ENCODE assay signal across 10 cellular contexts in the genomic region with DNA sequence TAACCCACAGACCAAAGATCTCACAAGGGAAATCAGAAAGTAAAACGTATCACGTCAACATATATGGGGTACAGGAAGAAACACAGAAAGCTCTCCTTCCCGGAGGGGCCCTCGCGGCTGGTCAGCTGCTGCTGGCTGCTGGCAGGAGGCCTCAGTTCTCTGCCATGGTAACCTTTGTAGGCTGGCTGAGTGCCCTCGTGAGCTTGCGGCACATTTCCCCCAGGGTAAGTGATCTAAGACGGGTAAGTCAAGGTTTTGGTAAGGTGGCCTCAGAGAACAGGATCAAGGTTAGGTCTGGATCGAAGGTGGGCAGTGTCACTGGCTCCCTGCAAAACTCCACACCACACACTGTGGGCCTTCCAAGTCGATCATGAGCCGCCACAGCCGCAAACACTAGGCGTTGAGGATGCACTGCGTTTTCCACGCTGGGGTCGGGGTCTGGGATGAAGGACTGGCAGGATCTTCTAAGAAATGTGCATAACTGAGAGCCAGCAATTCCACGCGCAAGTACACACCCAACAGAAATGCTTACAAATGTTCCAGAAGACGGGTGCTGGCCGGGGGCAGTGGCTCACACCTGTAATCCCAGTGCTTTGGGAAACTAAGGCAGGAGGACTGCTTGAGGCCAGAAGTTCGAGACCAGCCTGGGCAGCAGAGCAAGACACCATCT. TPM values are rescaled to one million over a fixed set of nuclear protein-coding genes. Genes with fewer than 3 reads are reported as not detected.
A peak's percentile ranks its signal among the peaks of the same experiment; 100 is the strongest.
DNase-seq lines count a peak whose midpoint lies in the region; ATAC-seq and TF ChIP-seq lines count a peak whose summit lies in the region.
"Had no signal": no experiment of that assay in that cellular context is flagged by ENCODE, and none has a peak within 500 bp of the region (broad histone marks: within the 10 kb centered on the region; RNA-seq: fewer than 3 reads in every experiment).

No MANE protein-coding gene starts in this region.

- intact Hi-C loops in Right ventricle myocardium inferior (cut with DNase I) (no loop called here), mucosa of descending colon (cut with DNase I, micrococcal nuclease) (no loop called here), upper lobe of right lung (cut with DNase I) (no loop called here)

- H3K4me1 ChIP-seq in right atrium auricular region = no peaks in the 10 kb centered on the region
- no peaks in the 10 kb centered on the region for H3K4me1 ChIP-seq in mucosa of descending colon (ENCODE audit: low read depth)
- H3K4me1 ChIP-seq in upper lobe of right lung = peaks cover 5% of the 10 kb centered on the region

- H3K27ac ChIP-seq in right atrium auricular region (peak overlapping the region in 1 of 2 donors; percentile 48), upper lobe of right lung (peak overlapping the region; percentile 5)

- peaks cover 48% of the 10 kb centered on the region for H3K36me3 Mint-ChIP-seq in endothelial cell (ENCODE audit: low read depth, unreplicated experiment)

- no peak overlapping the region for H3K4me3 ChIP-seq in right atrium auricular region
- H3K4me3 ChIP-seq in mucosa of descending colon = no peak overlapping the region
- no peak overlapping the region for H3K4me3 ChIP-seq in upper lobe of right lung

- peaks cover 2% of the 10 kb centered on the region for H3K4me1 Mint-ChIP-seq in endothelial cell (ENCODE audit: unreplicated experiment)

- TF ChIP-seq CTCF in right atrium auricular region (IDR thresholded peaks at IDR 0.05) (no peak), endothelial cell (IDR thresholded peaks at IDR 0.05; ENCODE audit: unreplicated experiment) (no peak), mucosa of descending colon (IDR thresholded peaks at IDR 0.05) (no peak), upper lobe of right lung (IDR thresholded peaks at IDR 0.05) (no peak)

- H3K27me3 Mint-ChIP-seq in endothelial cell (ENCODE audit: unreplicated experiment) = peaks cover 17% of the 10 kb centered on the region

- H3K27me3 ChIP-seq in right atrium auricular region (no peaks in the 10 kb centered on the region), upper lobe of right lung (no peaks in the 10 kb centered on the region)

- DNase-seq in Right ventricle myocardium inferior (ENCODE audit: missing footprints) = peak; percentile 55
- DNase-seq in right atrium auricular region (ENCODE audit: low spot score) = no peak
- no peak for DNase-seq in endothelial cell (ENCODE audit: low spot score)
- peak in 2 of 3 donors; percentile 18 to 33 for DNase-seq in mucosa of descending colon
- DNase-seq in upper lobe of right lung = peak; percentile 73
- no peak for DNase-seq in cerebellar cortex (ENCODE audit: low spot score)
- DNase-seq: activated CD4-positive, alpha-beta T cell treated with anti-CD3 and anti-CD28 coated beads, Interleukin-2, amount 50 U/mL, for 1 hour; stimulated activated naive CD4-positive, alpha-beta T cell had no signal

- H3K36me3 ChIP-seq in right atrium auricular region = peaks cover 30% of the 10 kb centered on the region
- peaks cover 5% of the 10 kb centered on the region for H3K36me3 ChIP-seq in mucosa of descending colon (ENCODE audit: low read depth)
- peaks cover 75% of the 10 kb centered on the region for H3K36me3 ChIP-seq in upper lobe of right lung

- no peak overlapping the region for H3K27ac Mint-ChIP-seq in endothelial cell (ENCODE audit: unreplicated experiment)

- H3K9me3 ChIP-seq in right atrium auricular region = no peaks in the 10 kb centered on the region
- H3K9me3 ChIP-seq in mucosa of descending colon = no peaks in the 10 kb centered on the region
- H3K9me3 ChIP-seq in upper lobe of right lung = no peaks in the 10 kb centered on the region

- H3K9me3 Mint-ChIP-seq in endothelial cell (ENCODE audit: unreplicated experiment) = no peaks in the 10 kb centered on the region

- peak; percentile 64 for ATAC-seq in Right ventricle myocardium inferior
- no peak for ATAC-seq in mucosa of descending colon
- peak; percentile 21 for ATAC-seq in upper lobe of right lung
- ATAC-seq in HG02884 (IDR thresholded peaks at IDR 0.05; ENCODE audit: unreplicated experiment) = no peak
- ATAC-seq in GM21619 (IDR thresholded peaks at IDR 0.05; ENCODE audit: unreplicated experiment) = no peak

- peak overlapping the region; percentile 7 for H3K4me3 Mint-ChIP-seq in endothelial cell (ENCODE audit: unreplicated experiment)

RNA-seq across cellular contexts. Expression of a gene that starts 33.9 kb away (rescaled TPM):
- total RNA-seq in Right ventricle myocardium inferior (6.5 TPM), right atrium auricular region (1 to 10 TPM; 1.7 to 4.8 TPM), endothelial cell (ENCODE audit: unreplicated experiment) (14.3 TPM), mucosa of descending colon (10 to 100 TPM; 16.1 to 16.7 (median 16.5) TPM), upper lobe of right lung (18.4 TPM)

RNA-seq across cellular contexts. Expression of a gene that starts 47.7 kb away (rescaled TPM):
- 61.0 TPM for total RNA-seq in Right ventricle myocardium inferior
- total RNA-seq in right atrium auricular region = 10 to 100 TPM; 28.8 to 37.4 TPM
- 28.1 TPM for total RNA-seq in endothelial cell (ENCODE audit: unreplicated experiment)
- total RNA-seq in mucosa of descending colon = 10 to 100 TPM; 36.9 to 54.4 (median 38.5) TPM
- 38.5 TPM for total RNA-seq in upper lobe of right lung

Comparison
In these comparisons a context has a peak if more than half of its experiments do, and no peak if none do; other contexts are left out.
1. DNase-seq: peak in Right ventricle myocardium inferior (single experiment), mucosa of descending colon (2 of 3) and upper lobe of right lung (single experiment); none in right atrium auricular region (single experiment), endothelial cell (single experiment) and cerebellar cortex (single experiment).
2. ATAC-seq: peak in Right ventricle myocardium inferior (single experiment) and upper lobe of right lung (single experiment); none in mucosa of descending colon (single experiment), HG02884 (single experiment) and GM21619 (single experiment).